24 cellular contexts compared by ENCODE assay signal in the genomic region with DNA sequence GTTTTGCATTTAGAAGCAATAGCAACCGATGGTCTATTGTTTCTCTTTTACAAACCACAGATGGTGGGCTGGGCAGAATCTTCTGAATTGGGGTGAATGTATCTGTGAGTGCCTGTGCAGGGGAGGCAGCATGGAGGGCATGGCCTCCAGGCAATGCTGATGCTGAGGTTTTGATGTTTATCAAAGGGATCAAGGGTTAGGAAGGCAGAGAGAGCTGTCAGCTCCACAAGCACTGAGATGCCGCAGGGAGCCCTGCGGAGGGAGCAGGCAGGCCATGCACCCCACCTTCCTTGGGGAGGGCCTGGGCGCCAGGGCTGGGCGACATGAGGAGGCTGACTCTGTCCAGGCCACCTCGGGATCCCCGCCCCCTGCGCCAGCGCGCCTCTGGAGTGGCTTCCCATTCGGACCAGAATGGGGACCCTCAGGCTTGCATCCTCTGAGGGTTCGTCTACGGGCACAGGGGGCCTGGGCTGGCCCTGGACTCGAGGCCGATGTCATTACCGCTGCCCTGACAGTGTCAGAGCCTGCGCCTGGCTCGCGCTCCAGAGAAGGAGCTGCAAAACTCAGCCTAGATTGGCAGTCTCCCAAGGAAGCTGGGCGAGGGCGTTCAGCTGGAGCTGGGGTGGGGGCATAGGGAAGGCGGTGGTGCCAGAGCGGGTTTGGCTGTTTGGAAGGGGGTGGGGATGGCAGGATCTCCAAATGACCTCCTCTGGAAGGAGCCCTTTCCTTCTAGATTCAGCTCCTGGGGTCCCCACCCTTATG. TPM values are rescaled to one million over a fixed set of nuclear protein-coding genes. Genes with fewer than 3 reads are reported as not detected.
"Had no signal": no experiment of that assay in that cellular context is flagged by ENCODE, and none has a peak within 500 bp of the region (broad histone marks: within the 10 kb centered on the region; RNA-seq: fewer than 3 reads in every experiment).

No MANE protein-coding gene starts in this region.

- DNase-seq: activated CD4-positive, alpha-beta memory T cell treated with anti-CD3 and anti-CD28 coated beads, Interleukin-2, amount 10 ng/mL, durations not matched to agents 7 days and 5 days; activated CD4-positive, alpha-beta T cell treated with anti-CD3 and anti-CD28 coated beads for 48 hours; activated CD4-positive, CD25-positive, alpha-beta regulatory T cell; activated naive CD4-positive, alpha-beta T cell; activated naive CD8-positive, alpha-beta T cell treated with anti-CD3 and anti-CD28 coated beads for 36 hours; activated T-cell treated with anti-CD3 and anti-CD28 coated beads, Interleukin-2, amount 50 U/mL, for 1 hour; amniotic stem cell; effector memory CD8-positive, alpha-beta T cell; foreskin melanocyte; glutamatergic neuron; kidney; sigmoid colon; stimulated activated CD4-positive, alpha-beta T cell treated with anti-CD3 and anti-CD28 coated beads, Interleukin-4, amount 100 ng/mL, for 24 hours; stomach; T-helper 9 cell had no signal

- H3K4me1 ChIP-seq: sigmoid colon had no signal

- H3K4me3 ChIP-seq: cardiac muscle cell, lung, sigmoid colon, stomach had no signal

- H3K27ac ChIP-seq: cardiac muscle cell, sigmoid colon, stomach had no signal

- H3K36me3 ChIP-seq: cardiac muscle cell, sigmoid colon, stomach had no signal

- ATAC-seq: activated T-helper 17 cell treated with anti-CD3 and anti-CD28 coated beads, Interleukin-2, amount 50 U/mL, for 72 hours; effector memory CD8-positive, alpha-beta T cell; left lobe of liver; natural killer cell treated with Interleukin-12 subunit alpha and Interleukin-12 subunit beta and Interleukin-15 and Interleukin-18, amount 100 ng/mL, for 72 hours; stimulated activated effector memory CD8-positive, alpha-beta T cell treated with anti-CD3 and anti-CD28 coated beads, Interleukin-12 subunit alpha, Interleukin-12 subunit beta, amount 100 ng/mL, for 72 hours had no signal

- H3K9me3 ChIP-seq: sigmoid colon, stomach had no signal

RNA-seq across cellular contexts. Expression of a gene that starts 13.9 kb away (rescaled TPM):
- total RNA-seq: activated CD4-positive, alpha-beta memory T cell treated with anti-CD3 and anti-CD28 coated beads, Interleukin-2, amount 10 ng/mL, durations not matched to agents 7 days and 5 days; activated naive CD8-positive, alpha-beta T cell treated with anti-CD3 and anti-CD28 coated beads for 36 hours; activated T-helper 17 cell treated with anti-CD3 and anti-CD28 coated beads, Interleukin-2, amount 50 U/mL, for 72 hours; cardiac muscle cell; kidney; left lobe of liver; natural killer cell treated with Interleukin-12 subunit alpha and Interleukin-12 subunit beta and Interleukin-15 and Interleukin-18, amount 100 ng/mL, for 72 hours; sigmoid colon; stomach had no signal

RNA-seq across cellular contexts. Expression of a gene that starts 24.5 kb away (rescaled TPM):
- total RNA-seq: activated CD4-positive, alpha-beta memory T cell treated with anti-CD3 and anti-CD28 coated beads, Interleukin-2, amount 10 ng/mL, durations not matched to agents 7 days and 5 days; activated naive CD8-positive, alpha-beta T cell treated with anti-CD3 and anti-CD28 coated beads for 36 hours; activated T-helper 17 cell treated with anti-CD3 and anti-CD28 coated beads, Interleukin-2, amount 50 U/mL, for 72 hours; cardiac muscle cell; dermis microvascular lymphatic vessel endothelial cell; kidney; left lobe of liver; lung; natural killer cell treated with Interleukin-12 subunit alpha and Interleukin-12 subunit beta and Interleukin-15 and Interleukin-18, amount 100 ng/mL, for 72 hours; renal cortical epithelial cell; sigmoid colon; stomach; temporal lobe had no signal
